Comparison of ENCODE assay signal across 8 cellular contexts in genomic region chr19:30719991-30720329, GRCh38.
A peak's percentile ranks its signal among the peaks of the same experiment; 100 is the strongest.
DNase-seq lines count a peak whose midpoint lies in the region; ATAC-seq, FAIRE-seq and TF ChIP-seq lines count a peak whose summit lies in the region.

No MANE protein-coding gene starts in this region.

- H3K4me1 Mint-ChIP-seq in activated naive CD4-positive, alpha-beta T cell treated with anti-CD3 and anti-CD28 coated beads for 36 hours (ENCODE audit: low read depth): peaks cover 5% of the 10 kb centered on the region

- H3K36me3 ChIP-seq in colonic mucosa (no peaks in the 10 kb centered on the region), lower lobe of right lung (no peaks in the 10 kb centered on the region)

- H3K9me3 ChIP-seq in colonic mucosa (no peaks in the 10 kb centered on the region), lower lobe of right lung (no peaks in the 10 kb centered on the region)

- H3K27ac ChIP-seq in colonic mucosa: peak overlapping the region; percentile 50
- H3K27ac ChIP-seq in lower lobe of right lung: peak overlapping the region; percentile 84

- no peak for TF ChIP-seq POLR2A in GM12892 (IDR thresholded peaks at IDR 0.05; ENCODE audit: low read depth, low read length)

- H3K9ac ChIP-seq in colonic mucosa (ENCODE audit: low read depth in 2 of 2, low read length in 2 of 2): peak overlapping the region; percentile 26 to 51

- H3K36me3 Mint-ChIP-seq in activated naive CD4-positive, alpha-beta T cell treated with anti-CD3 and anti-CD28 coated beads for 36 hours (ENCODE audit: low read depth): no peaks in the 10 kb centered on the region

- H3K4me3 Mint-ChIP-seq in activated naive CD4-positive, alpha-beta T cell treated with anti-CD3 and anti-CD28 coated beads for 36 hours: peak overlapping the region; percentile 48

- H3K4me3 ChIP-seq in colonic mucosa (peak overlapping the region; percentile 44), lower lobe of right lung (peak overlapping the region; percentile 65)

- H3K4me1 ChIP-seq in colonic mucosa: no peaks in the 10 kb centered on the region
- peaks cover 12% of the 10 kb centered on the region for H3K4me1 ChIP-seq in lower lobe of right lung

- intact Hi-C loops in activated naive CD4-positive, alpha-beta T cell treated with anti-CD3 and anti-CD28 coated beads for 36 hours (cut with micrococcal nuclease): no loop called here
- intact Hi-C loops in colonic mucosa (cut with DNase I) (no loop called here), lower lobe of right lung (cut with DNase I) (no loop called here)

- H3K27me3 ChIP-seq in colonic mucosa (no peaks in the 10 kb centered on the region), lower lobe of right lung (ENCODE audit: low read depth) (no peaks in the 10 kb centered on the region)

- no peak for FAIRE-seq in urothelium cell line (lab: Jason Lieb, UNC)
- FAIRE-seq in GM12892 (lab: Jason Lieb, UNC): no peak

- CTCF ChIA-PET in activated naive CD4-positive, alpha-beta T cell treated with anti-CD3 and anti-CD28 coated beads for 36 hours (lab: Charles Lee): no interaction called here

- peak; percentile 46 to 64 for ATAC-seq in lower lobe of right lung
- ATAC-seq in HG03520 (IDR thresholded peaks at IDR 0.05; ENCODE audit: unreplicated experiment): no peak
- no peak for ATAC-seq in HG02642 (IDR thresholded peaks at IDR 0.05; ENCODE audit: poor library complexity, unreplicated experiment)

- no peak overlapping the region for H3K27ac Mint-ChIP-seq in activated naive CD4-positive, alpha-beta T cell treated with anti-CD3 and anti-CD28 coated beads for 36 hours

- H3K9me3 Mint-ChIP-seq in activated naive CD4-positive, alpha-beta T cell treated with anti-CD3 and anti-CD28 coated beads for 36 hours: no peaks in the 10 kb centered on the region

- no peak for DNase-seq in activated naive CD4-positive, alpha-beta T cell treated with anti-CD3 and anti-CD28 coated beads for 36 hours
- DNase-seq in activated naive CD4-positive, alpha-beta T cell treated with Interleukin-2 at 50 U/mL for 16 hours: no peak
- no peak for DNase-seq in colonic mucosa
- no peak for DNase-seq in lower lobe of right lung
- peak; percentile 60 for DNase-seq in urothelium cell line (ENCODE audit: low spot score)
- no peak for DNase-seq in GM12892 (ENCODE audit: insufficient read length)

- H3K27me3 Mint-ChIP-seq in activated naive CD4-positive, alpha-beta T cell treated with anti-CD3 and anti-CD28 coated beads for 36 hours (ENCODE audit: low read depth): peaks cover 21% of the 10 kb centered on the region

- TF ChIP-seq CTCF in colonic mucosa (IDR thresholded peaks at IDR 0.05): no peak
- TF ChIP-seq CTCF in lower lobe of right lung (IDR thresholded peaks at IDR 0.05): no peak

Comparison
In these comparisons a context has a peak if more than half of its experiments do, and no peak if none do; other contexts are left out.
1. ATAC-seq: peak in lower lobe of right lung (2 of 2); none in HG03520 (single experiment) and HG02642 (single experiment).